15 cellular contexts compared by ENCODE assay signal in the genomic region with DNA sequence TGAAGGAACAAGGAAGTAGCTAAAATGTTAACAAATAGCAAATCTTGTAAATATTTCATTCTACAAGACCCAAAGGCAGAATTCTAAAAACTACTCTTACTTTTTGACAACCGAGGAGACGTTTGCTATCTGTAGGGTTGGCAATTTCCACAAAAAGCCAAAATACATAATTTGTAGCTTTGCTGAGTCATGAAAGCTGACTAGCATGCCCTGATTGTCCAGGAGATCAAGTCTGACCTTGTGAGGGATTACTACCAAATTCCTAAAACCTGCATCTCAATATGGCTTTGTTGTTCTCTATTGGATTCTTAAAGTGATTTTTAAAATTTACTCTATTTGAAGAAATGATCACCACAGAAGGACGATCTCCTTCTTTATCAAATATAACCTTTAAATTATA. TPM values are rescaled to one million over a fixed set of nuclear protein-coding genes. Genes with fewer than 3 reads are reported as not detected.
A peak's percentile ranks its signal among the peaks of the same experiment; 100 is the strongest.
DNase-seq lines count a peak whose midpoint lies in the region; ATAC-seq and TF ChIP-seq lines count a peak whose summit lies in the region.
"Had no signal": no experiment of that assay in that cellular context is flagged by ENCODE, and none has a peak within 500 bp of the region (broad histone marks: within the 10 kb centered on the region; RNA-seq: fewer than 3 reads in every experiment).

No MANE protein-coding gene starts in this region.

- intact Hi-C loops in gastrocnemius medialis (cut with DNase I; ENCODE audit: low total_unique reads) (no loop called here), colonic mucosa (cut with DNase I) (no loop called here)

- ATAC-seq in activated CD8-positive, alpha-beta memory T cell treated with anti-CD3 and anti-CD28 coated beads, Interleukin-2, amount 10 ng/mL, durations not matched to agents 7 days and 5 days = no peak
- ATAC-seq in T-helper 17 cell (no peak), gastrocnemius medialis (no peak), HG03460 (IDR thresholded peaks at IDR 0.05; ENCODE audit: unreplicated experiment) (no peak)
- ATAC-seq in effector memory CD8-positive, alpha-beta T cell (replicated peaks) = no peak

- in situ Hi-C loops in gastrocnemius medialis (cut with MboI; ENCODE audit: low sequenced_read_pairs in 4 of 4) = no loop called here

- H3K4me1 ChIP-seq in gastrocnemius medialis (peaks cover 19 to 23% of the 10 kb centered on the region in 2 donors), colonic mucosa (no peaks in the 10 kb centered on the region)

- peaks cover 31% of the 10 kb centered on the region for H3K4me1 Mint-ChIP-seq in activated CD8-positive, alpha-beta memory T cell treated with anti-CD3 and anti-CD28 coated beads, Interleukin-2, amount 10 ng/mL, durations not matched to agents 7 days and 5 days
- peaks cover 28% of the 10 kb centered on the region for H3K4me1 Mint-ChIP-seq in T-helper 17 cell
- peaks cover 28 to 32% of the 10 kb centered on the region in 2 donors for H3K4me1 Mint-ChIP-seq in effector memory CD8-positive, alpha-beta T cell (ENCODE audit: low read depth in 2 of 2)
- H3K4me1 Mint-ChIP-seq: neural crest cell had no signal

- TF ChIP-seq POLR2A in gastrocnemius medialis (IDR thresholded peaks at IDR 0.05) = no peak

- H3K9me3 ChIP-seq in T-helper 17 cell (ENCODE audit: control insufficient read depth, low read length, poor library complexity, severe bottlenecking) (no peaks in the 10 kb centered on the region), gastrocnemius medialis (no peaks in the 10 kb centered on the region), colonic mucosa (no peaks in the 10 kb centered on the region)
- H3K9me3 ChIP-seq: upper lobe of left lung had no signal

- CTCF ChIA-PET in activated CD8-positive, alpha-beta memory T cell treated with anti-CD3 and anti-CD28 coated beads, Interleukin-2, amount 10 ng/mL, durations not matched to agents 7 days and 5 days (lab: Charles Lee) = interaction anchor here (1.0 to 2.7 kb wide), 6 partner anchors 10 to 179 kb away, joined by 3 to 18 read pairs (median 5); a partner anchor contains a TSS

- no peak overlapping the region for H3K9ac ChIP-seq in colonic mucosa (ENCODE audit: low read depth in 2 of 2, low read length in 2 of 2)

- H3K27ac Mint-ChIP-seq in activated CD8-positive, alpha-beta memory T cell treated with anti-CD3 and anti-CD28 coated beads, Interleukin-2, amount 10 ng/mL, durations not matched to agents 7 days and 5 days = peak overlapping the region; percentile 86
- H3K27ac Mint-ChIP-seq in T-helper 17 cell = peak overlapping the region; percentile 95
- H3K27ac Mint-ChIP-seq in effector memory CD8-positive, alpha-beta T cell = peak overlapping the region; percentile 74 to 95

- H3K27ac ChIP-seq in gastrocnemius medialis = peak overlapping the region; percentile 42 to 71 (median 64)
- H3K27ac ChIP-seq in colonic mucosa = no peak overlapping the region

- H3K9me3 Mint-ChIP-seq in activated CD8-positive, alpha-beta memory T cell treated with anti-CD3 and anti-CD28 coated beads, Interleukin-2, amount 10 ng/mL, durations not matched to agents 7 days and 5 days (ENCODE audit: low read depth) = no peaks in the 10 kb centered on the region
- no peaks in the 10 kb centered on the region for H3K9me3 Mint-ChIP-seq in effector memory CD8-positive, alpha-beta T cell
- H3K9me3 Mint-ChIP-seq: neural crest cell had no signal

- H3K36me3 Mint-ChIP-seq in activated CD8-positive, alpha-beta memory T cell treated with anti-CD3 and anti-CD28 coated beads, Interleukin-2, amount 10 ng/mL, durations not matched to agents 7 days and 5 days = peaks cover 62% of the 10 kb centered on the region
- H3K36me3 Mint-ChIP-seq in T-helper 17 cell (ENCODE audit: low read depth) = peaks cover 4% of the 10 kb centered on the region
- H3K36me3 Mint-ChIP-seq in effector memory CD8-positive, alpha-beta T cell (ENCODE audit: insufficient read depth) = peaks cover 100% of the 10 kb centered on the region

- H3K36me3 ChIP-seq in gastrocnemius medialis (peaks cover 0 to 88% of the 10 kb centered on the region in 2 donors), colonic mucosa (peaks cover 39% of the 10 kb centered on the region)

- no peak for DNase-seq in activated CD8-positive, alpha-beta memory T cell treated with anti-CD3 and anti-CD28 coated beads, Interleukin-2, amount 10 ng/mL, durations not matched to agents 7 days and 5 days
- no peak for DNase-seq in activated CD8-positive, alpha-beta memory T cell treated with anti-CD3 and anti-CD28 coated beads, Interleukin-2, amount 50 U/mL, for 48 hours
- no peak for DNase-seq in T-helper 17 cell
- DNase-seq in effector memory CD8-positive, alpha-beta T cell = no peak
- no peak for DNase-seq in gastrocnemius medialis
- DNase-seq in colonic mucosa = no peak
- no peak for DNase-seq in SIG-M5 (lab: John Stamatoyannopoulos, UW)
- DNase-seq: activated CD4-positive, alpha-beta T cell treated with anti-CD3 and anti-CD28 coated beads for 48 hours; DMS79; kidney; NCI-H2171; small intestine; upper lobe of left lung had no signal

- no peak overlapping the region for H3K4me3 Mint-ChIP-seq in activated CD8-positive, alpha-beta memory T cell treated with anti-CD3 and anti-CD28 coated beads, Interleukin-2, amount 10 ng/mL, durations not matched to agents 7 days and 5 days
- H3K4me3 Mint-ChIP-seq in T-helper 17 cell = no peak overlapping the region
- H3K4me3 Mint-ChIP-seq in effector memory CD8-positive, alpha-beta T cell = peak overlapping the region; percentile 26 to 46
- H3K4me3 Mint-ChIP-seq: neural crest cell had no signal

- H3K4me3 ChIP-seq in gastrocnemius medialis = no peak overlapping the region
- no peak overlapping the region for H3K4me3 ChIP-seq in colonic mucosa
- H3K4me3 ChIP-seq: upper lobe of left lung had no signal

- H3K27me3 ChIP-seq in gastrocnemius medialis = no peaks in the 10 kb centered on the region
- H3K27me3 ChIP-seq in colonic mucosa = no peaks in the 10 kb centered on the region
- H3K27me3 ChIP-seq: upper lobe of left lung had no signal

- no peaks in the 10 kb centered on the region for H3K27me3 Mint-ChIP-seq in activated CD8-positive, alpha-beta memory T cell treated with anti-CD3 and anti-CD28 coated beads, Interleukin-2, amount 10 ng/mL, durations not matched to agents 7 days and 5 days
- H3K27me3 Mint-ChIP-seq in T-helper 17 cell = no peaks in the 10 kb centered on the region
- no peaks in the 10 kb centered on the region for H3K27me3 Mint-ChIP-seq in effector memory CD8-positive, alpha-beta T cell

- TF ChIP-seq CTCF in gastrocnemius medialis (IDR thresholded peaks at IDR 0.05 in 4 of 5, conservative IDR thresholded peaks at IDR 0.05 in 1 of 5) (no peak), colonic mucosa (IDR thresholded peaks at IDR 0.05) (no peak)

RNA-seq across cellular contexts. Expression of a gene that starts 10.8 kb away (rescaled TPM):
- 10 to 100 TPM; 55.6 to 70.2 TPM for total RNA-seq in activated CD8-positive, alpha-beta memory T cell treated with anti-CD3 and anti-CD28 coated beads, Interleukin-2, amount 10 ng/mL, durations not matched to agents 7 days and 5 days
- 10 to 100 TPM; 73.8 to 74.9 TPM for total RNA-seq in T-helper 17 cell
- total RNA-seq in gastrocnemius medialis = 10 to 100 TPM; 57.4 to 79.6 (median 70.5) TPM
- total RNA-seq in colonic mucosa = 10 to 100 TPM; 58.2 to 70.4 TPM

Comparison
In these comparisons a context has a peak if more than half of its experiments do, and no peak if none do; other contexts are left out.
1. H3K4me3 Mint-ChIP-seq: peak in effector memory CD8-positive, alpha-beta T cell (2 of 2); none in activated CD8-positive, alpha-beta memory T cell treated with anti-CD3 and anti-CD28 coated beads, Interleukin-2, amount 10 ng/mL, durations not matched to agents 7 days and 5 days (single experiment) and T-helper 17 cell (single experiment).
2. Peak in every context shown above with its lines, with median percentiles within 50 percentile points of each other: H3K27ac Mint-ChIP-seq.